1 cellular context compared by ENCODE assay signal in genomic region chr2:230356084-230356483, GRCh38.
A peak's percentile ranks its signal among the peaks of the same experiment; 100 is the strongest.
TF ChIP-seq lines count a peak whose summit lies in the region.

No MANE protein-coding gene starts in this region.

TF ChIP-seq in HepG2, 621 proteins besides CTCF, POLR2A, EP300 and RAD21 (continued from another document and continues in another):
- TF ChIP-seq, protein P1, sequence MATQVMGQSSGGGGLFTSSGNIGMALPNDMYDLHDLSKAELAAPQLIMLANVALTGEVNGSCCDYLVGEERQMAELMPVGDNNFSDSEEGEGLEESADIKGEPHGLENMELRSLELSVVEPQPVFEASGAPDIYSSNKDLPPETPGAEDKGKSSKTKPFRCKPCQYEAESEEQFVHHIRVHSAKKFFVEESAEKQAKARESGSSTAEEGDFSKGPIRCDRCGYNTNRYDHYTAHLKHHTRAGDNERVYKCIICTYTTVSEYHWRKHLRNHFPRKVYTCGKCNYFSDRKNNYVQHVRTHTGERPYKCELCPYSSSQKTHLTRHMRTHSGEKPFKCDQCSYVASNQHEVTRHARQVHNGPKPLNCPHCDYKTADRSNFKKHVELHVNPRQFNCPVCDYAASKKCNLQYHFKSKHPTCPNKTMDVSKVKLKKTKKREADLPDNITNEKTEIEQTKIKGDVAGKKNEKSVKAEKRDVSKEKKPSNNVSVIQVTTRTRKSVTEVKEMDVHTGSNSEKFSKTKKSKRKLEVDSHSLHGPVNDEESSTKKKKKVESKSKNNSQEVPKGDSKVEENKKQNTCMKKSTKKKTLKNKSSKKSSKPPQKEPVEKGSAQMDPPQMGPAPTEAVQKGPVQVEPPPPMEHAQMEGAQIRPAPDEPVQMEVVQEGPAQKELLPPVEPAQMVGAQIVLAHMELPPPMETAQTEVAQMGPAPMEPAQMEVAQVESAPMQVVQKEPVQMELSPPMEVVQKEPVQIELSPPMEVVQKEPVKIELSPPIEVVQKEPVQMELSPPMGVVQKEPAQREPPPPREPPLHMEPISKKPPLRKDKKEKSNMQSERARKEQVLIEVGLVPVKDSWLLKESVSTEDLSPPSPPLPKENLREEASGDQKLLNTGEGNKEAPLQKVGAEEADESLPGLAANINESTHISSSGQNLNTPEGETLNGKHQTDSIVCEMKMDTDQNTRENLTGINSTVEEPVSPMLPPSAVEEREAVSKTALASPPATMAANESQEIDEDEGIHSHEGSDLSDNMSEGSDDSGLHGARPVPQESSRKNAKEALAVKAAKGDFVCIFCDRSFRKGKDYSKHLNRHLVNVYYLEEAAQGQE (IDR thresholded peaks at IDR 0.05; ENCODE audit: borderline replicate concordance in 1 of 2, low read depth in 1 of 2, low read length in 2 of 2), result no peak
- no peak for TF ChIP-seq ZXDC (CRISPR knock-in tag; IDR thresholded peaks at IDR 0.05)
- TF ChIP-seq ZNF414 (CRISPR knock-in tag; IDR thresholded peaks at IDR 0.05), result no peak
- no peak for TF ChIP-seq RBAK (CRISPR knock-in tag; IDR thresholded peaks at IDR 0.05)
- TF ChIP-seq NR3C1 (CRISPR knock-in tag; IDR thresholded peaks at IDR 0.05), result no peak
- TF ChIP-seq MIER2 (CRISPR knock-in tag; IDR thresholded peaks at IDR 0.05), result peak; percentile 37; the same call in 1 of the 2 replicates
- TF ChIP-seq MXD3 (CRISPR knock-in tag; IDR thresholded peaks at IDR 0.05), result no peak
- TF ChIP-seq KLF6 (CRISPR knock-in tag; IDR thresholded peaks at IDR 0.05), result no peak
- TF ChIP-seq ZNF614 (CRISPR knock-in tag; IDR thresholded peaks at IDR 0.05; ENCODE audit: borderline replicate concordance), result 0 out of 2 replicates have a peak, but pooled peaks have one; percentile 36
- TF ChIP-seq, protein P2, sequence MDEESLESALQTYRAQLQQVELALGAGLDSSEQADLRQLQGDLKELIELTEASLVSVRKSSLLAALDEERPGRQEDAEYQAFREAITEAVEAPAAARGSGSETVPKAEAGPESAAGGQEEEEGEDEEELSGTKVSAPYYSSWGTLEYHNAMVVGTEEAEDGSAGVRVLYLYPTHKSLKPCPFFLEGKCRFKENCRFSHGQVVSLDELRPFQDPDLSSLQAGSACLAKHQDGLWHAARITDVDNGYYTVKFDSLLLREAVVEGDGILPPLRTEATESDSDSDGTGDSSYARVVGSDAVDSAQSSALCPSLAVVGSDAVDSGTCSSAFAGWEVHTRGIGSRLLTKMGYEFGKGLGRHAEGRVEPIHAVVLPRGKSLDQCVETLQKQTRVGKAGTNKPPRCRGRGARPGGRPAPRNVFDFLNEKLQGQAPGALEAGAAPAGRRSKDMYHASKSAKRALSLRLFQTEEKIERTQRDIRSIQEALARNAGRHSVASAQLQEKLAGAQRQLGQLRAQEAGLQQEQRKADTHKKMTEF (CRISPR knock-in tag; IDR thresholded peaks at IDR 0.05), result peak; percentile 60
- TF ChIP-seq TRIM24 (CRISPR knock-in tag; IDR thresholded peaks at IDR 0.05), result no peak
- TF ChIP-seq MATR3 (CRISPR knock-in tag; IDR thresholded peaks at IDR 0.05), result no peak
- no peak for TF ChIP-seq TBX2 (CRISPR knock-in tag; IDR thresholded peaks at IDR 0.05; ENCODE audit: borderline replicate concordance)
- TF ChIP-seq ZNF264 (CRISPR knock-in tag; IDR thresholded peaks at IDR 0.05), result no peak
- TF ChIP-seq MYC (CRISPR knock-in tag; IDR thresholded peaks at IDR 0.05; ENCODE audit: borderline replicate concordance), result no peak
- no peak for TF ChIP-seq IRF1 (CRISPR knock-in tag; IDR thresholded peaks at IDR 0.05; ENCODE audit: low read depth)
- no peak for TF ChIP-seq ZSCAN30 (CRISPR knock-in tag; IDR thresholded peaks at IDR 0.05)
- TF ChIP-seq TCF7L2 (IDR thresholded peaks at IDR 0.05; ENCODE audit: low read depth, low read length), result no peak
- no peak for TF ChIP-seq PITX1 (CRISPR knock-in tag; IDR thresholded peaks at IDR 0.05)
- TF ChIP-seq ZFP62 (CRISPR knock-in tag; IDR thresholded peaks at IDR 0.05), result no peak
- TF ChIP-seq ZNF607 (CRISPR knock-in tag; IDR thresholded peaks at IDR 0.05; ENCODE audit: borderline replicate concordance), result no peak
- peak; percentile 89 for TF ChIP-seq ISL2 (CRISPR knock-in tag; IDR thresholded peaks at IDR 0.05)
- TF ChIP-seq ZNF317 (CRISPR knock-in tag; IDR thresholded peaks at IDR 0.05), result peak; percentile 66; the same call in 1 of the 2 replicates
- TF ChIP-seq, protein P3, sequence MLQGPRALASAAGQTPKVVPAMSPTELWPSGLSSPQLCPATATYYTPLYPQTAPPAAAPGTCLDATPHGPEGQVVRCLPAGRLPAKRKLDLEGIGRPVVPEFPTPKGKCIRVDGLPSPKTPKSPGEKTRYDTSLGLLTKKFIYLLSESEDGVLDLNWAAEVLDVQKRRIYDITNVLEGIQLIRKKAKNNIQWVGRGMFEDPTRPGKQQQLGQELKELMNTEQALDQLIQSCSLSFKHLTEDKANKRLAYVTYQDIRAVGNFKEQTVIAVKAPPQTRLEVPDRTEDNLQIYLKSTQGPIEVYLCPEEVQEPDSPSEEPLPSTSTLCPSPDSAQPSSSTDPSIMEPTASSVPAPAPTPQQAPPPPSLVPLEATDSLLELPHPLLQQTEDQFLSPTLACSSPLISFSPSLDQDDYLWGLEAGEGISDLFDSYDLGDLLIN (CRISPR knock-in tag; IDR thresholded peaks at IDR 0.05; ENCODE audit: borderline replicate concordance), result no peak
- TF ChIP-seq ZMYM4 (CRISPR knock-in tag; IDR thresholded peaks at IDR 0.05), result peak; percentile 21; the same call in 1 of the 2 replicates
- no peak for TF ChIP-seq MEIS1 (CRISPR knock-in tag; IDR thresholded peaks at IDR 0.05; ENCODE audit: borderline replicate concordance)
- TF ChIP-seq NFE2L2 (IDR thresholded peaks at IDR 0.05; ENCODE audit: low read length), result no peak
- TF ChIP-seq, protein P4, sequence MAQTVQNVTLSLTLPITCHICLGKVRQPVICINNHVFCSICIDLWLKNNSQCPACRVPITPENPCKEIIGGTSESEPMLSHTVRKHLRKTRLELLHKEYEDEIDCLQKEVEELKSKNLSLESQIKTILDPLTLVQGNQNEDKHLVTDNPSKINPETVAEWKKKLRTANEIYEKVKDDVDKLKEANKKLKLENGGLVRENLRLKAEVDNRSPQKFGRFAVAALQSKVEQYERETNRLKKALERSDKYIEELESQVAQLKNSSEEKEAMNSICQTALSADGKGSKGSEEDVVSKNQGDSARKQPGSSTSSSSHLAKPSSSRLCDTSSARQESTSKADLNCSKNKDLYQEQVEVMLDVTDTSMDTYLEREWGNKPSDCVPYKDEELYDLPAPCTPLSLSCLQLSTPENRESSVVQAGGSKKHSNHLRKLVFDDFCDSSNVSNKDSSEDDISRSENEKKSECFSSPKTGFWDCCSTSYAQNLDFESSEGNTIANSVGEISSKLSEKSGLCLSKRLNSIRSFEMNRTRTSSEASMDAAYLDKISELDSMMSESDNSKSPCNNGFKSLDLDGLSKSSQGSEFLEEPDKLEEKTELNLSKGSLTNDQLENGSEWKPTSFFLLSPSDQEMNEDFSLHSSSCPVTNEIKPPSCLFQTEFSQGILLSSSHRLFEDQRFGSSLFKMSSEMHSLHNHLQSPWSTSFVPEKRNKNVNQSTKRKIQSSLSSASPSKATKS (CRISPR knock-in tag; IDR thresholded peaks at IDR 0.05), result no peak
- no peak for TF ChIP-seq ZNF83 (CRISPR knock-in tag; IDR thresholded peaks at IDR 0.05; ENCODE audit: borderline replicate concordance)
- TF ChIP-seq, protein P5, sequence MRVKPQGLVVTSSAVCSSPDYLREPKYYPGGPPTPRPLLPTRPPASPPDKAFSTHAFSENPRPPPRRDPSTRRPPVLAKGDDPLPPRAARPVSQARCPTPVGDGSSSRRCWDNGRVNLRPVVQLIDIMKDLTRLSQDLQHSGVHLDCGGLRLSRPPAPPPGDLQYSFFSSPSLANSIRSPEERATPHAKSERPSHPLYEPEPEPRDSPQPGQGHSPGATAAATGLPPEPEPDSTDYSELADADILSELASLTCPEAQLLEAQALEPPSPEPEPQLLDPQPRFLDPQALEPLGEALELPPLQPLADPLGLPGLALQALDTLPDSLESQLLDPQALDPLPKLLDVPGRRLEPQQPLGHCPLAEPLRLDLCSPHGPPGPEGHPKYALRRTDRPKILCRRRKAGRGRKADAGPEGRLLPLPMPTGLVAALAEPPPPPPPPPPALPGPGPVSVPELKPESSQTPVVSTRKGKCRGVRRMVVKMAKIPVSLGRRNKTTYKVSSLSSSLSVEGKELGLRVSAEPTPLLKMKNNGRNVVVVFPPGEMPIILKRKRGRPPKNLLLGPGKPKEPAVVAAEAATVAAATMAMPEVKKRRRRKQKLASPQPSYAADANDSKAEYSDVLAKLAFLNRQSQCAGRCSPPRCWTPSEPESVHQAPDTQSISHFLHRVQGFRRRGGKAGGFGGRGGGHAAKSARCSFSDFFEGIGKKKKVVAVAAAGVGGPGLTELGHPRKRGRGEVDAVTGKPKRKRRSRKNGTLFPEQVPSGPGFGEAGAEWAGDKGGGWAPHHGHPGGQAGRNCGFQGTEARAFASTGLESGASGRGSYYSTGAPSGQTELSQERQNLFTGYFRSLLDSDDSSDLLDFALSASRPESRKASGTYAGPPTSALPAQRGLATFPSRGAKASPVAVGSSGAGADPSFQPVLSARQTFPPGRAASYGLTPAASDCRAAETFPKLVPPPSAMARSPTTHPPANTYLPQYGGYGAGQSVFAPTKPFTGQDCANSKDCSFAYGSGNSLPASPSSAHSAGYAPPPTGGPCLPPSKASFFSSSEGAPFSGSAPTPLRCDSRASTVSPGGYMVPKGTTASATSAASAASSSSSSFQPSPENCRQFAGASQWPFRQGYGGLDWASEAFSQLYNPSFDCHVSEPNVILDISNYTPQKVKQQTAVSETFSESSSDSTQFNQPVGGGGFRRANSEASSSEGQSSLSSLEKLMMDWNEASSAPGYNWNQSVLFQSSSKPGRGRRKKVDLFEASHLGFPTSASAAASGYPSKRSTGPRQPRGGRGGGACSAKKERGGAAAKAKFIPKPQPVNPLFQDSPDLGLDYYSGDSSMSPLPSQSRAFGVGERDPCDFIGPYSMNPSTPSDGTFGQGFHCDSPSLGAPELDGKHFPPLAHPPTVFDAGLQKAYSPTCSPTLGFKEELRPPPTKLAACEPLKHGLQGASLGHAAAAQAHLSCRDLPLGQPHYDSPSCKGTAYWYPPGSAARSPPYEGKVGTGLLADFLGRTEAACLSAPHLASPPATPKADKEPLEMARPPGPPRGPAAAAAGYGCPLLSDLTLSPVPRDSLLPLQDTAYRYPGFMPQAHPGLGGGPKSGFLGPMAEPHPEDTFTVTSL (CRISPR knock-in tag; IDR thresholded peaks at IDR 0.05; ENCODE audit: borderline replicate concordance), result peak; percentile 48; the same call in 1 of the 2 replicates
- peak; percentile 92 for TF ChIP-seq GATAD2A (CRISPR knock-in tag; IDR thresholded peaks at IDR 0.05)
- TF ChIP-seq CSRNP1 (CRISPR knock-in tag; IDR thresholded peaks at IDR 0.05), result no peak
- TF ChIP-seq FOXP4 (CRISPR knock-in tag; IDR thresholded peaks at IDR 0.05), result peak; percentile 53
- no peak for TF ChIP-seq ARNT (IDR thresholded peaks at IDR 0.05)
